Comparison of ENCODE assay signal across 23 cellular contexts in the genomic region with DNA sequence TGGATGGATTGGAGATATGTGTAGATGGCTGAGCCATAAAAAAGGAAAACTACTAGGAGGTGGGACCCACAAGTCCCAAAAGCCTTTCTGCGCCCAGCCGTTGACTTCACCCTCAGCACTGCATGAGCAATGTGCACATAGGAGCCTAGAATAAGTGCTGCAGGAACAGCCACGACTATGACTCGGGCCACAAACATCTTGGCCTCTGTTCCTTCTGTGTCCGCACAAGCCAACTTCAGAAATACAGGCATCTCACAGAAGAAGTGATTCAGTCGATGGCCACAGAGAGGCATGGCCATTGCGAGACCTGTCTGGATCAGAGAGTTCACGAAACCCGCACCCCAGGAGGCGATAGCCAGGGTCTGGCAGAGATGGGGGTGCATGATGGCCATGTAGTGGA. TPM values are rescaled to one million over a fixed set of nuclear protein-coding genes. Genes with fewer than 3 reads are reported as not detected.
"Had no signal": no experiment of that assay in that cellular context is flagged by ENCODE, and none has a peak within 500 bp of the region (broad histone marks: within the 10 kb centered on the region; RNA-seq: fewer than 3 reads in every experiment).

No MANE protein-coding gene starts in this region.

- H3K4me3 ChIP-seq: breast epithelium, lower lobe of right lung, ovary, sigmoid colon, stomach, testis, upper lobe of right lung had no signal

- H3K27ac ChIP-seq: breast epithelium, lower lobe of right lung, ovary, sigmoid colon, stomach, testis, upper lobe of right lung had no signal

- H3K9me3 ChIP-seq: breast epithelium, lower lobe of right lung, ovary, sigmoid colon, stomach, testis, upper lobe of right lung had no signal

- DNase-seq: activated CD4-positive, alpha-beta T cell treated with anti-CD3 and anti-CD28 coated beads, Interleukin-2, amount 50 U/mL, for 1 hour; activated CD8-positive, alpha-beta memory T cell treated with anti-CD3 and anti-CD28 coated beads for 24 hours; activated naive CD8-positive, alpha-beta T cell treated with anti-CD3 and anti-CD28 coated beads for 36 hours; endodermal cell; erythroblast; foreskin fibroblast; glutamatergic neuron; left cardiac atrium; lower lobe of right lung; ovary; sigmoid colon; stimulated activated CD4-positive, alpha-beta T cell treated with anti-CD3 and anti-CD28 coated beads, Interleukin-2, amount 100 ng/mL, for 24 hours; stomach; SW 1271; testis; upper lobe of right lung had no signal

- H3K27me3 ChIP-seq: ovary, testis had no signal

- H3K36me3 ChIP-seq: breast epithelium, lower lobe of right lung, ovary, sigmoid colon, stomach, upper lobe of right lung had no signal

- H3K4me1 ChIP-seq: breast epithelium, lower lobe of right lung, sigmoid colon, stomach, testis, upper lobe of right lung had no signal

- ATAC-seq: activated CD4-positive, CD25-positive, alpha-beta regulatory T cell treated with anti-CD3 and anti-CD28 coated beads, Interleukin-2, amount 50 U/mL, for 24 hours; left cardiac atrium; lower lobe of right lung; upper lobe of right lung had no signal

RNA-seq across cellular contexts. Expression of a gene that starts 0.6 kb away (rescaled TPM):
- total RNA-seq: activated naive CD8-positive, alpha-beta T cell treated with anti-CD3 and anti-CD28 coated beads for 36 hours; activated T-helper 1 cell treated with anti-CD3 and anti-CD28 coated beads, Interleukin-12 subunit alpha, Interleukin-12 subunit beta, Interleukin-2, Interleukin-4 antibody, amounts not matched to agents 30 ng/mL and 10 ng/mL and 1 ng/mL, durations not matched to agents 14 hours and 24 hours and 36 hours; breast epithelium; chondrocyte; dermis microvascular lymphatic vessel endothelial cell; endodermal cell; left cardiac atrium; lower lobe of right lung; mesothelial cell of epicardium; ovary; pulmonary artery endothelial cell; sigmoid colon; stomach; testis; upper lobe of right lung had no signal
